ENCODE assay signal across 1 cellular context in genomic region chr16:11350531-11351335, GRCh38.
TF ChIP-seq lines count a peak whose summit lies in the region.

No MANE protein-coding gene starts in this region.

TF ChIP-seq in WTC11, 78 proteins besides CTCF, POLR2A, EP300 and RAD21 (continued from another document):
- TF ChIP-seq ZNF281 (CRISPR knock-in tag; IDR thresholded peaks at IDR 0.05) = no peak
- no peak for TF ChIP-seq ZNF121 (CRISPR knock-in tag; IDR thresholded peaks at IDR 0.05)
- no peak for TF ChIP-seq E2F5 (CRISPR knock-in tag; IDR thresholded peaks at IDR 0.05)
- TF ChIP-seq OVOL2 (CRISPR knock-in tag; IDR thresholded peaks at IDR 0.05; ENCODE audit: borderline replicate concordance) = no peak
